ENCODE assay signal across 26 cellular contexts in genomic region chr18:35106845-35107148, GRCh38.
DNase-seq lines count a peak whose midpoint lies in the region; ATAC-seq and TF ChIP-seq lines count a peak whose summit lies in the region.
"Had no signal": no experiment of that assay in that cellular context is flagged by ENCODE, and none has a peak within 500 bp of the region (broad histone marks: within the 10 kb centered on the region; RNA-seq: fewer than 3 reads in every experiment).

No MANE protein-coding gene starts in this region.

- H3K9me3 Mint-ChIP-seq in CD4-positive, CD25-positive, alpha-beta regulatory T cell, result no peaks in the 10 kb centered on the region
- H3K9me3 Mint-ChIP-seq in CD8-positive, alpha-beta T cell, result no peaks in the 10 kb centered on the region
- H3K9me3 Mint-ChIP-seq in activated CD8-positive, alpha-beta T cell treated with anti-CD3 and anti-CD28 coated beads, Interleukin-2, amount 10 ng/mL, durations not matched to agents 7 days and 5 days (ENCODE audit: insufficient read depth), result no peaks in the 10 kb centered on the region
- no peaks in the 10 kb centered on the region for H3K9me3 Mint-ChIP-seq in immature natural killer cell
- H3K9me3 Mint-ChIP-seq: HFFc6 had no signal

- H3K4me1 Mint-ChIP-seq in CD4-positive, CD25-positive, alpha-beta regulatory T cell, result peaks cover 18 to 64% (median 52%) of the 10 kb centered on the region in 4 donors
- peaks cover 65% of the 10 kb centered on the region for H3K4me1 Mint-ChIP-seq in CD8-positive, alpha-beta T cell (ENCODE audit: low read depth)
- peaks cover 12% of the 10 kb centered on the region for H3K4me1 Mint-ChIP-seq in activated CD8-positive, alpha-beta T cell treated with anti-CD3 and anti-CD28 coated beads, Interleukin-2, amount 10 ng/mL, durations not matched to agents 7 days and 5 days (ENCODE audit: low read depth)
- peaks cover 6 to 62% of the 10 kb centered on the region in 2 donors for H3K4me1 Mint-ChIP-seq in immature natural killer cell

- no peak for TF ChIP-seq CTCF in CD8-positive, alpha-beta T cell (IDR thresholded peaks at IDR 0.05)

- intact Hi-C loops in CD8-positive, alpha-beta T cell (cut with DNase I, micrococcal nuclease), result loop anchor here (2.0 to 5.0 kb wide), 3 partner anchors 39 to 64 kb away; partner anchors contain the start of gene MAPRE2 (in 1 of the 2)

- peaks cover 17% of the 10 kb centered on the region for H3K4me1 ChIP-seq in CD4-positive, CD25-positive, alpha-beta regulatory T cell (ENCODE audit: control insufficient read depth, insufficient read depth, low read length, poor library complexity, severe bottlenecking)
- H3K4me1 ChIP-seq in CD8-positive, alpha-beta T cell (ENCODE audit: insufficient read depth, low read length), result peaks cover 37% of the 10 kb centered on the region
- H3K4me1 ChIP-seq: Caco-2, lower lobe of right lung had no signal

- H3K36me3 ChIP-seq in CD4-positive, CD25-positive, alpha-beta regulatory T cell (ENCODE audit: control insufficient read depth, insufficient read depth, low read length), result peaks cover 13% of the 10 kb centered on the region
- peaks cover 3% of the 10 kb centered on the region for H3K36me3 ChIP-seq in CD8-positive, alpha-beta T cell (ENCODE audit: insufficient read depth, low read length)
- H3K36me3 ChIP-seq: gastrocnemius medialis had no signal

- peak in 1 of 3 donors; percentile 44 for DNase-seq in CD4-positive, CD25-positive, alpha-beta regulatory T cell
- no peak for DNase-seq in CD8-positive, alpha-beta T cell
- DNase-seq in activated CD8-positive, alpha-beta T cell treated with anti-CD3 and anti-CD28 coated beads, Interleukin-2, amount 10 ng/mL, durations not matched to agents 7 days and 5 days, result no peak
- DNase-seq in immature natural killer cell (peak; percentile 47 to 61 (median 59)), NOMO-1 treated with dmso at 0.1 percent for 144 hours (lab: John Stamatoyannopoulos, UW; ENCODE audit: unreplicated experiment) (no peak), NCI-H510A (lab: John Stamatoyannopoulos, UW) (no peak), hypothalamus (lab: John Stamatoyannopoulos, UW) (no peak)
- no peak for DNase-seq in stimulated activated CD4-positive, alpha-beta T cell treated with anti-CD3 and anti-CD28 coated beads, Interleukin-4, amount 100 ng/mL, for 4 hours
- DNase-seq: activated CD4-positive, alpha-beta T cell treated with anti-CD3 and anti-CD28 coated beads for 48 hours; activated CD8-positive, alpha-beta memory T cell treated with anti-CD3 and anti-CD28 coated beads, Interleukin-2, amount 50 U/mL, for 48 hours; activated naive CD4-positive, alpha-beta T cell treated with Interleukin-2 at 50 U/mL for 16 hours; Caco-2; effector CD8-positive, alpha-beta T cell; gastrocnemius medialis; HFFc6; islet precursor cell; Kasumi-1; lower lobe of right lung; NCI-H187 treated with DMSO at 0.1 percent for 48 hours; NCI-H345; occipital lobe; Right ventricle myocardium superior; spleen; stimulated activated CD4-positive, alpha-beta T cell treated with anti-CD3 and anti-CD28 coated beads, Interleukin-4, amount 100 ng/mL, for 1 hour; trophoblast cell had no signal

- H3K27me3 Mint-ChIP-seq in CD4-positive, CD25-positive, alpha-beta regulatory T cell, result no peaks in the 10 kb centered on the region
- no peaks in the 10 kb centered on the region for H3K27me3 Mint-ChIP-seq in CD8-positive, alpha-beta T cell (ENCODE audit: low read depth)
- no peaks in the 10 kb centered on the region for H3K27me3 Mint-ChIP-seq in activated CD8-positive, alpha-beta T cell treated with anti-CD3 and anti-CD28 coated beads, Interleukin-2, amount 10 ng/mL, durations not matched to agents 7 days and 5 days (ENCODE audit: low read depth)
- H3K27me3 Mint-ChIP-seq in immature natural killer cell (ENCODE audit: low read depth in 3 of 3), result no peaks in the 10 kb centered on the region

- peak overlapping the region; percentile 56 for H3K27ac ChIP-seq in CD4-positive, CD25-positive, alpha-beta regulatory T cell (ENCODE audit: insufficient read depth, low read length, poor library complexity, severe bottlenecking)
- H3K27ac ChIP-seq in CD8-positive, alpha-beta T cell (ENCODE audit: low read depth, low read length), result peak overlapping the region; percentile 53
- H3K27ac ChIP-seq: esophagus muscularis mucosa, lower lobe of right lung, spleen had no signal

- H3K36me3 Mint-ChIP-seq in CD4-positive, CD25-positive, alpha-beta regulatory T cell, result peaks cover 23% of the 10 kb centered on the region
- peaks cover 35% of the 10 kb centered on the region for H3K36me3 Mint-ChIP-seq in CD8-positive, alpha-beta T cell
- peaks cover 39% of the 10 kb centered on the region for H3K36me3 Mint-ChIP-seq in activated CD8-positive, alpha-beta T cell treated with anti-CD3 and anti-CD28 coated beads, Interleukin-2, amount 10 ng/mL, durations not matched to agents 7 days and 5 days (ENCODE audit: low read depth)
- H3K36me3 Mint-ChIP-seq in immature natural killer cell, result peaks cover 0 to 11% (median under 1%) of the 10 kb centered on the region in 3 donors

- peak; percentile 53 to 61 for ATAC-seq in CD4-positive, CD25-positive, alpha-beta regulatory T cell (ENCODE audit: low read depth in 2 of 2)
- peak; percentile 69 for ATAC-seq in CD8-positive, alpha-beta T cell
- peak; percentile 58 for ATAC-seq in activated CD8-positive, alpha-beta T cell treated with anti-CD3 and anti-CD28 coated beads, Interleukin-2, amount 10 ng/mL, durations not matched to agents 7 days and 5 days
- ATAC-seq: gastrocnemius medialis, lower lobe of right lung had no signal

- H3K4me3 ChIP-seq in CD4-positive, CD25-positive, alpha-beta regulatory T cell (ENCODE audit: low read depth, low read length), result no peak overlapping the region
- H3K4me3 ChIP-seq in CD8-positive, alpha-beta T cell (ENCODE audit: low read depth, low read length), result no peak overlapping the region
- H3K4me3 ChIP-seq: esophagus muscularis mucosa, gastrocnemius medialis, lower lobe of right lung, spleen had no signal

- no peaks in the 10 kb centered on the region for H3K27me3 ChIP-seq in CD4-positive, CD25-positive, alpha-beta regulatory T cell (ENCODE audit: control insufficient read depth, insufficient read depth, low read length)
- H3K27me3 ChIP-seq in CD8-positive, alpha-beta T cell (ENCODE audit: insufficient read depth, low read length), result no peaks in the 10 kb centered on the region
- H3K27me3 ChIP-seq: esophagus muscularis mucosa, gastrocnemius medialis, spleen had no signal

- H3K4me3 Mint-ChIP-seq in CD4-positive, CD25-positive, alpha-beta regulatory T cell, result no peak overlapping the region
- H3K4me3 Mint-ChIP-seq in CD8-positive, alpha-beta T cell, result no peak overlapping the region
- no peak overlapping the region for H3K4me3 Mint-ChIP-seq in activated CD8-positive, alpha-beta T cell treated with anti-CD3 and anti-CD28 coated beads, Interleukin-2, amount 10 ng/mL, durations not matched to agents 7 days and 5 days
- peak overlapping the region in 4 of 5 donors; percentile 30 to 45 (median 40) for H3K4me3 Mint-ChIP-seq in immature natural killer cell
- H3K4me3 Mint-ChIP-seq: HFFc6 had no signal

- no peaks in the 10 kb centered on the region for H3K9me3 ChIP-seq in CD4-positive, CD25-positive, alpha-beta regulatory T cell (ENCODE audit: control insufficient read depth in 2 of 2, low read length in 2 of 2)
- no peaks in the 10 kb centered on the region for H3K9me3 ChIP-seq in CD8-positive, alpha-beta T cell (ENCODE audit: low read length)
- H3K9me3 ChIP-seq: Caco-2, gastrocnemius medialis, lower lobe of right lung had no signal

- H3K27ac Mint-ChIP-seq in CD4-positive, CD25-positive, alpha-beta regulatory T cell, result peak overlapping the region in 1 of 3 donors; percentile 77
- peak overlapping the region; percentile 77 for H3K27ac Mint-ChIP-seq in CD8-positive, alpha-beta T cell
- no peak overlapping the region for H3K27ac Mint-ChIP-seq in activated CD8-positive, alpha-beta T cell treated with anti-CD3 and anti-CD28 coated beads, Interleukin-2, amount 10 ng/mL, durations not matched to agents 7 days and 5 days
- H3K27ac Mint-ChIP-seq in immature natural killer cell, result peak overlapping the region in 5 of 6 donors; percentile 77 to 91 (median 88)
- H3K27ac Mint-ChIP-seq: HFFc6 had no signal

- POLR2A ChIA-PET in CD8-positive, alpha-beta T cell (lab: Charles Lee), result interaction anchor here (0.7 to 1.4 kb wide), 3 partner anchors 22 to 77 kb away, joined by 3 to 5 read pairs (median 3); no protein-coding TSS in a partner anchor
- POLR2A ChIA-PET in activated CD8-positive, alpha-beta T cell treated with anti-CD3 and anti-CD28 coated beads, Interleukin-2, amount 10 ng/mL, durations not matched to agents 7 days and 5 days (lab: Charles Lee), result interaction anchor here (1.0 kb wide), 1 partner anchor 77 kb away, joined by 3 read pairs; no protein-coding TSS in a partner anchor

- CTCF ChIA-PET in CD8-positive, alpha-beta T cell (lab: Charles Lee), result interaction anchor here (1.0 to 1.1 kb wide), 3 partner anchors 9 to 16 kb away, joined by 3 read pairs; no protein-coding TSS in a partner anchor
- CTCF ChIA-PET in activated CD8-positive, alpha-beta T cell treated with anti-CD3 and anti-CD28 coated beads, Interleukin-2, amount 10 ng/mL, durations not matched to agents 7 days and 5 days (lab: Charles Lee), result interaction anchor here (0.6 to 1.8 kb wide), 5 partner anchors 13 to 101 kb away, joined by 3 to 8 read pairs (median 5); no protein-coding TSS in a partner anchor

Comparison
In these comparisons a context has a peak if more than half of its experiments do, and no peak if none do; other contexts are left out.
1. DNase-seq: peak in immature natural killer cell (3 of 3); none in CD8-positive, alpha-beta T cell (0 of 7), activated CD8-positive, alpha-beta T cell treated with anti-CD3 and anti-CD28 coated beads, Interleukin-2, amount 10 ng/mL, durations not matched to agents 7 days and 5 days (single experiment), stimulated activated CD4-positive, alpha-beta T cell treated with anti-CD3 and anti-CD28 coated beads, Interleukin-4, amount 100 ng/mL, for 4 hours (0 of 2), NOMO-1 treated with dmso at 0.1 percent for 144 hours (single experiment), NCI-H510A (single experiment) and hypothalamus (0 of 51).
2. H3K4me3 Mint-ChIP-seq: peak in immature natural killer cell (4 of 5); none in CD4-positive, CD25-positive, alpha-beta regulatory T cell (0 of 4), CD8-positive, alpha-beta T cell (single experiment) and activated CD8-positive, alpha-beta T cell treated with anti-CD3 and anti-CD28 coated beads, Interleukin-2, amount 10 ng/mL, durations not matched to agents 7 days and 5 days (single experiment).
3. Peak in every context shown above with its lines, with median percentiles within 50 percentile points of each other: ATAC-seq.